ENCODE assay signal across 8 cellular contexts in genomic region chr17:35368086-35368824, GRCh38. TPM values are rescaled to one million over a fixed set of nuclear protein-coding genes. Genes with fewer than 3 reads are reported as not detected.
DNase-seq lines count a peak whose midpoint lies in the region; ATAC-seq lines count a peak whose summit lies in the region.

No MANE protein-coding gene starts in this region.

- H3K9me2 ChIP-seq in GM23248 (ENCODE audit: insufficient read depth), result no peaks in the 10 kb centered on the region

- H3K27ac ChIP-seq in GM23248, result no peak overlapping the region

- H3K4me1 ChIP-seq in GM23248 (ENCODE audit: insufficient read depth), result peaks cover 15% of the 10 kb centered on the region

- peaks cover 6% of the 10 kb centered on the region; the same call in 1 of the 2 replicates for H3K36me3 ChIP-seq in GM23248 (ENCODE audit: low read depth)

- 0 out of 2 replicates have a peak, but pooled peaks cover 4% of the 10 kb centered on the region for H3F3A ChIP-seq in GM23248 (ENCODE audit: insufficient read depth)

- H3K9me3 ChIP-seq in GM23248 (ENCODE audit: low read depth), result no peaks in the 10 kb centered on the region

- H3K4me1 Mint-ChIP-seq in activated CD8-positive, alpha-beta memory T cell treated with anti-CD3 and anti-CD28 coated beads, Interleukin-2, amount 10 ng/mL, durations not matched to agents 7 days and 5 days, result peaks cover 70% of the 10 kb centered on the region

- ATAC-seq in activated CD8-positive, alpha-beta memory T cell treated with anti-CD3 and anti-CD28 coated beads, Interleukin-2, amount 10 ng/mL, durations not matched to agents 7 days and 5 days, result peak; percentile 93
- ATAC-seq in HG02678 (IDR thresholded peaks at IDR 0.05; ENCODE audit: unreplicated experiment) (peak; percentile 96), HG03025 (IDR thresholded peaks at IDR 0.05; ENCODE audit: low FRiP score, unreplicated experiment) (no peak)

- H3K9ac ChIP-seq in GM23248, result no peak overlapping the region

- H2AFZ ChIP-seq in GM23248, result no peak overlapping the region

- H3K27me3 Mint-ChIP-seq in activated CD8-positive, alpha-beta memory T cell treated with anti-CD3 and anti-CD28 coated beads, Interleukin-2, amount 10 ng/mL, durations not matched to agents 7 days and 5 days, result no peaks in the 10 kb centered on the region

- in situ Hi-C loops in GM23248 (cut with MboI), result no loop called here

- H3K4me3 ChIP-seq in GM23248, result no peak overlapping the region

- WGBS in GM23248 (ENCODE audit: low coverage in 1 of 2, low lambda C conversion rate in 2 of 2, missing lambda C conversion rate in 2 of 2), 2 experiments, result 60% methylated on average over 4 of the region's 4 CpGs

- CTCF ChIA-PET in activated CD8-positive, alpha-beta memory T cell treated with anti-CD3 and anti-CD28 coated beads, Interleukin-2, amount 10 ng/mL, durations not matched to agents 7 days and 5 days (lab: Charles Lee), result interaction anchor here (1.1 kb wide), 1 partner anchor 56 kb away, joined by 7 read pairs; no protein-coding TSS in a partner anchor

- peak overlapping the region; percentile 38 for H3K4me3 Mint-ChIP-seq in activated CD8-positive, alpha-beta memory T cell treated with anti-CD3 and anti-CD28 coated beads, Interleukin-2, amount 10 ng/mL, durations not matched to agents 7 days and 5 days

- no peaks in the 10 kb centered on the region for H3K27me3 ChIP-seq in GM23248 (replicated peaks; ENCODE audit: insufficient read depth)

- peaks cover 72% of the 10 kb centered on the region for H3K36me3 Mint-ChIP-seq in activated CD8-positive, alpha-beta memory T cell treated with anti-CD3 and anti-CD28 coated beads, Interleukin-2, amount 10 ng/mL, durations not matched to agents 7 days and 5 days

- peak; percentile 67 for DNase-seq in activated CD8-positive, alpha-beta memory T cell treated with anti-CD3 and anti-CD28 coated beads, Interleukin-2, amount 10 ng/mL, durations not matched to agents 7 days and 5 days
- DNase-seq in activated CD8-positive, alpha-beta memory T cell treated with anti-CD3 and anti-CD28 coated beads, Interleukin-2, amount 50 U/mL, for 4 hours, result no peak
- DNase-seq in NOMO-1 (lab: John Stamatoyannopoulos, UW; ENCODE audit: unreplicated experiment in 2 of 2), result peak; percentile 95 to 96
- DNase-seq in germinal center (ENCODE audit: low spot score), result peak; percentile 86
- no peak for DNase-seq in GM23248
- no peak for DNase-seq in SW480 (ENCODE audit: low spot score)

- no peaks in the 10 kb centered on the region for H4K20me1 ChIP-seq in GM23248 (ENCODE audit: insufficient read depth)

- H3K27ac Mint-ChIP-seq in activated CD8-positive, alpha-beta memory T cell treated with anti-CD3 and anti-CD28 coated beads, Interleukin-2, amount 10 ng/mL, durations not matched to agents 7 days and 5 days, result peak overlapping the region; percentile 70

- peaks cover 97% of the 10 kb centered on the region for H3K79me2 ChIP-seq in GM23248 (ENCODE audit: insufficient read depth)

- no peak overlapping the region for H3K4me2 ChIP-seq in GM23248 (ENCODE audit: unreplicated experiment)

- H3K9me3 Mint-ChIP-seq in activated CD8-positive, alpha-beta memory T cell treated with anti-CD3 and anti-CD28 coated beads, Interleukin-2, amount 10 ng/mL, durations not matched to agents 7 days and 5 days (ENCODE audit: low read depth), result peaks cover 5% of the 10 kb centered on the region

RNA-seq across cellular contexts. Expression of gene SLFN11, which starts 5.2 kb away (rescaled TPM):
- total RNA-seq in activated CD8-positive, alpha-beta memory T cell treated with anti-CD3 and anti-CD28 coated beads, Interleukin-2, amount 10 ng/mL, durations not matched to agents 7 days and 5 days, result 10 to 100 TPM; 65.6 to 73.3 TPM
- total RNA-seq in GM23248 (2014; rRNA removed; shearing (Covaris generic)), result 49.3 and 59.7 TPM in 2 replicates
- 32.8 and 34.1 TPM in 2 replicates for polyA plus RNA-seq in GM23248 (2016; fragmentation: Nextera tagmentation; extraction: Ambion mirVana)

Comparison
In these comparisons a context has a peak if more than half of its experiments do, and no peak if none do; other contexts are left out.
1. DNase-seq: peak in activated CD8-positive, alpha-beta memory T cell treated with anti-CD3 and anti-CD28 coated beads, Interleukin-2, amount 10 ng/mL, durations not matched to agents 7 days and 5 days (single experiment), NOMO-1 (2 of 2) and germinal center (single experiment); none in activated CD8-positive, alpha-beta memory T cell treated with anti-CD3 and anti-CD28 coated beads, Interleukin-2, amount 50 U/mL, for 4 hours (single experiment), GM23248 (single experiment) and SW480 (single experiment).